8 cellular contexts compared by ENCODE assay signal in genomic region chr1:58783993-58784757, GRCh38. TPM values are rescaled to one million over a fixed set of nuclear protein-coding genes. Genes with fewer than 3 reads are reported as not detected.
DNase-seq lines count a peak whose midpoint lies in the region; ATAC-seq lines count a peak whose summit lies in the region.

TSS of gene JUN (minus strand) at chr1:58784047. CDS start at chr1:58783070, 977 bp downstream.

- H3K27me3 Mint-ChIP-seq in immature natural killer cell (ENCODE audit: low read depth in 3 of 3): peaks cover 34 to 50% (median 38%) of the 10 kb centered on the region in 3 donors

- H3K4me1 Mint-ChIP-seq in immature natural killer cell: peaks cover 38 to 52% of the 10 kb centered on the region in 2 donors

- peak; percentile 99 for DNase-seq in AG08395 (ENCODE audit: low spot score)
- DNase-seq in NCI-H345 treated with DMSO at 0.1 percent for 48 hours (lab: John Stamatoyannopoulos, UW; ENCODE audit: unreplicated experiment): peak; percentile 98
- peak; percentile 96 to 98 (median 97) for DNase-seq in activated CD4-positive, CD25-positive, alpha-beta regulatory T cell (lab: John Stamatoyannopoulos, UW)
- DNase-seq in central memory CD4-positive, alpha-beta T cell: peak; percentile 98
- DNase-seq in immature natural killer cell: peak; percentile 97 to 99 (median 97)
- peak; percentile 99 for DNase-seq in smooth muscle cell of the brain vasculature (ENCODE audit: low read depth, low spot score)

- ATAC-seq in GM19023 (IDR thresholded peaks at IDR 0.05; ENCODE audit: unreplicated experiment): peak; percentile 80
- peak; percentile 78 for ATAC-seq in HG03280 (IDR thresholded peaks at IDR 0.05; ENCODE audit: unreplicated experiment)

- H3K9me3 Mint-ChIP-seq in immature natural killer cell: no peaks in the 10 kb centered on the region

- peak within 1 kb of the TSS; percentile 88 to 99 (median 92) for H3K4me3 Mint-ChIP-seq in immature natural killer cell

- H3K27ac Mint-ChIP-seq in immature natural killer cell: peak within 1 kb of the TSS; percentile 94 to 100 (median 97)

- H3K36me3 Mint-ChIP-seq in immature natural killer cell: peaks cover 3 to 13% (median 6%) of the 10 kb centered on the region in 3 donors

RNA-seq across cellular contexts. Expression of gene JUN, which starts in this region (rescaled TPM):
- polyA plus RNA-seq in immature natural killer cell: 10 to 100 TPM; 18.7 to 58.4 (median 18.9) TPM

Comparison
In these comparisons a context has a peak if more than half of its experiments do, and no peak if none do; other contexts are left out.
1. Peak in every context shown above with its lines: DNase-seq and ATAC-seq.